2 cellular contexts compared by ENCODE assay signal in the genomic region with DNA sequence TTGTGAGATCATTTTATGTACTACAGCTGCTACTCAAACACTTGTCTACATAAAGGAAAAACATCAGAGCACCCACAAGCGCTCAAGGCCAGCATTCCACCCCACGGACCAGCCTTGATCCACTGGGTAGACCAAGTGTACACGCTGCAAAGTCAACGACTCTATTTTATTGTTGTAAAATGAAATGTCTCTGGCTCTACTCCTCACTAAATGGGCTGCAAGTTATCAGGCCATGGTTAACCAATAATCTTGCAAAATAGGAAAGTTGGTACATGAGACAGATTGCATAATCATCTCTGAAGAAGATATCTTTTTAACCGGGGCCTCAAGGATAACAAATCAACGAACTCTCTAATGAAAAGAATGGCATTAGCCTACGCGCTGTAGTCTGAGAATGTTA.
TF ChIP-seq lines count a peak whose summit lies in the region.

No MANE protein-coding gene starts in this region.

TF ChIP-seq in WTC11, 78 proteins besides CTCF, POLR2A, EP300 and RAD21 (continued from another document):
- TF ChIP-seq, protein P1, sequence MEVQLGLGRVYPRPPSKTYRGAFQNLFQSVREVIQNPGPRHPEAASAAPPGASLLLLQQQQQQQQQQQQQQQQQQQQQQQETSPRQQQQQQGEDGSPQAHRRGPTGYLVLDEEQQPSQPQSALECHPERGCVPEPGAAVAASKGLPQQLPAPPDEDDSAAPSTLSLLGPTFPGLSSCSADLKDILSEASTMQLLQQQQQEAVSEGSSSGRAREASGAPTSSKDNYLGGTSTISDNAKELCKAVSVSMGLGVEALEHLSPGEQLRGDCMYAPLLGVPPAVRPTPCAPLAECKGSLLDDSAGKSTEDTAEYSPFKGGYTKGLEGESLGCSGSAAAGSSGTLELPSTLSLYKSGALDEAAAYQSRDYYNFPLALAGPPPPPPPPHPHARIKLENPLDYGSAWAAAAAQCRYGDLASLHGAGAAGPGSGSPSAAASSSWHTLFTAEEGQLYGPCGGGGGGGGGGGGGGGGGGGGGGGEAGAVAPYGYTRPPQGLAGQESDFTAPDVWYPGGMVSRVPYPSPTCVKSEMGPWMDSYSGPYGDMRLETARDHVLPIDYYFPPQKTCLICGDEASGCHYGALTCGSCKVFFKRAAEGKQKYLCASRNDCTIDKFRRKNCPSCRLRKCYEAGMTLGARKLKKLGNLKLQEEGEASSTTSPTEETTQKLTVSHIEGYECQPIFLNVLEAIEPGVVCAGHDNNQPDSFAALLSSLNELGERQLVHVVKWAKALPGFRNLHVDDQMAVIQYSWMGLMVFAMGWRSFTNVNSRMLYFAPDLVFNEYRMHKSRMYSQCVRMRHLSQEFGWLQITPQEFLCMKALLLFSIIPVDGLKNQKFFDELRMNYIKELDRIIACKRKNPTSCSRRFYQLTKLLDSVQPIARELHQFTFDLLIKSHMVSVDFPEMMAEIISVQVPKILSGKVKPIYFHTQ (CRISPR knock-in tag; IDR thresholded peaks at IDR 0.05): no peak
- TF ChIP-seq TCF7 (CRISPR knock-in tag; IDR thresholded peaks at IDR 0.05; ENCODE audit: low read depth) (no peak), EMX1 (CRISPR knock-in tag; IDR thresholded peaks at IDR 0.05) (no peak), ZNF219 (CRISPR knock-in tag; IDR thresholded peaks at IDR 0.05; ENCODE audit: borderline replicate concordance) (no peak), ZNF138 (CRISPR knock-in tag; conservative IDR thresholded peaks at IDR 0.05) (no peak)
TF ChIP-seq in WTC11: peak in this region for 0.

TF ChIP-seq in HepG2, 621 proteins besides CTCF, POLR2A, EP300 and RAD21 (continued from another document and continues in another):
- TF ChIP-seq, protein P2, sequence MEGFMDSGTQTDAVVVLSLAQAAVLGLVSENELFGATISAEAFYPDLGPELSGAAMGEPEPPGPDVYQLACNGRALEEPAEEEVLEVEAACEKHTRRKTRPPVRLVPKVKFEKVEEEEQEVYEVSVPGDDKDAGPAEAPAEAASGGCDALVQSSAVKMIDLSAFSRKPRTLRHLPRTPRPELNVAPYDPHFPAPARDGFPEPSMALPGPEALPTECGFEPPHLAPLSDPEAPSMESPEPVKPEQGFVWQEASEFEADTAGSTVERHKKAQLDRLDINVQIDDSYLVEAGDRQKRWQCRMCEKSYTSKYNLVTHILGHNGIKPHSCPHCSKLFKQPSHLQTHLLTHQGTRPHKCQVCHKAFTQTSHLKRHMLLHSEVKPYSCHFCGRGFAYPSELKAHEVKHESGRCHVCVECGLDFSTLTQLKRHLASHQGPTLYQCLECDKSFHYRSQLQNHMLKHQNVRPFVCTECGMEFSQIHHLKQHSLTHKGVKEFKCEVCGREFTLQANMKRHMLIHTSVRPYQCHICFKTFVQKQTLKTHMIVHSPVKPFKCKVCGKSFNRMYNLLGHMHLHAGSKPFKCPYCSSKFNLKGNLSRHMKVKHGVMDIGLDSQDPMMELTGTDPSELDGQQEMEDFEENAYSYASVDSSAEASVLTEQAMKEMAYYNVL (CRISPR knock-in tag; IDR thresholded peaks at IDR 0.05; ENCODE audit: borderline replicate concordance): no peak
- TF ChIP-seq ATF1 (CRISPR knock-in tag; IDR thresholded peaks at IDR 0.05) (no peak), MIER3 (CRISPR knock-in tag; IDR thresholded peaks at IDR 0.05; ENCODE audit: borderline replicate concordance) (peak; percentile 46; the same call in 1 of the 2 replicates), CHD2 (IDR thresholded peaks at IDR 0.05; ENCODE audit: low read depth, low read length) (no peak), ZBTB20 (CRISPR knock-in tag; IDR thresholded peaks at IDR 0.05; ENCODE audit: borderline replicate concordance, low read depth) (no peak), MATR3 (CRISPR knock-in tag; IDR thresholded peaks at IDR 0.05) (no peak), BRD4 (CRISPR knock-in tag; IDR thresholded peaks at IDR 0.05) (no peak), NR2F6 (IDR thresholded peaks at IDR 0.05) (no peak), NR2F6 (CRISPR knock-in tag; IDR thresholded peaks at IDR 0.05) (no peak), ZNF34 (CRISPR knock-in tag; IDR thresholded peaks at IDR 0.05; ENCODE audit: borderline replicate concordance) (no peak), CEBPG (CRISPR knock-in tag; IDR thresholded peaks at IDR 0.05) (peak; percentile 87), BCL6 (CRISPR knock-in tag; IDR thresholded peaks at IDR 0.05) (0 out of 2 replicates have a peak, but pooled peaks have one; percentile 29), MTA1 (CRISPR knock-in tag; IDR thresholded peaks at IDR 0.05; ENCODE audit: borderline replicate concordance) (no peak), KAT7 (CRISPR knock-in tag; IDR thresholded peaks at IDR 0.05; ENCODE audit: borderline replicate concordance) (no peak), ZNF567 (CRISPR knock-in tag; IDR thresholded peaks at IDR 0.05; ENCODE audit: borderline replicate concordance) (no peak), ISX (CRISPR knock-in tag; conservative IDR thresholded peaks at IDR 0.05) (no peak), ARNT2 (CRISPR knock-in tag; IDR thresholded peaks at IDR 0.05; ENCODE audit: low read depth) (no peak), ZNF773 (CRISPR knock-in tag; IDR thresholded peaks at IDR 0.05; ENCODE audit: borderline replicate concordance) (no peak), TBP (CRISPR knock-in tag; IDR thresholded peaks at IDR 0.05) (no peak), ZNF136 (CRISPR knock-in tag; IDR thresholded peaks at IDR 0.05; ENCODE audit: low read depth) (no peak), TCF12 (IDR thresholded peaks at IDR 0.05) (no peak), TCF12 (CRISPR knock-in tag; IDR thresholded peaks at IDR 0.05) (no peak), SOX13 (IDR thresholded peaks at IDR 0.05) (no peak), SOX13 (CRISPR knock-in tag; conservative IDR thresholded peaks at IDR 0.05 in 1 of 2, IDR thresholded peaks at IDR 0.05 in 1 of 2) (peak in 1 of 2 experiments; percentile 67; a peak in 2 of 4 replicates), ATF7 (IDR thresholded peaks at IDR 0.05) (no peak), ATF7 (CRISPR knock-in tag; IDR thresholded peaks at IDR 0.05) (no peak), POLR2G (IDR thresholded peaks at IDR 0.05; ENCODE audit: low read depth, low read length) (no peak), ZMYM4 (CRISPR knock-in tag; IDR thresholded peaks at IDR 0.05) (peak; percentile 25; the same call in 1 of the 2 replicates)
- TF ChIP-seq, protein P3, sequence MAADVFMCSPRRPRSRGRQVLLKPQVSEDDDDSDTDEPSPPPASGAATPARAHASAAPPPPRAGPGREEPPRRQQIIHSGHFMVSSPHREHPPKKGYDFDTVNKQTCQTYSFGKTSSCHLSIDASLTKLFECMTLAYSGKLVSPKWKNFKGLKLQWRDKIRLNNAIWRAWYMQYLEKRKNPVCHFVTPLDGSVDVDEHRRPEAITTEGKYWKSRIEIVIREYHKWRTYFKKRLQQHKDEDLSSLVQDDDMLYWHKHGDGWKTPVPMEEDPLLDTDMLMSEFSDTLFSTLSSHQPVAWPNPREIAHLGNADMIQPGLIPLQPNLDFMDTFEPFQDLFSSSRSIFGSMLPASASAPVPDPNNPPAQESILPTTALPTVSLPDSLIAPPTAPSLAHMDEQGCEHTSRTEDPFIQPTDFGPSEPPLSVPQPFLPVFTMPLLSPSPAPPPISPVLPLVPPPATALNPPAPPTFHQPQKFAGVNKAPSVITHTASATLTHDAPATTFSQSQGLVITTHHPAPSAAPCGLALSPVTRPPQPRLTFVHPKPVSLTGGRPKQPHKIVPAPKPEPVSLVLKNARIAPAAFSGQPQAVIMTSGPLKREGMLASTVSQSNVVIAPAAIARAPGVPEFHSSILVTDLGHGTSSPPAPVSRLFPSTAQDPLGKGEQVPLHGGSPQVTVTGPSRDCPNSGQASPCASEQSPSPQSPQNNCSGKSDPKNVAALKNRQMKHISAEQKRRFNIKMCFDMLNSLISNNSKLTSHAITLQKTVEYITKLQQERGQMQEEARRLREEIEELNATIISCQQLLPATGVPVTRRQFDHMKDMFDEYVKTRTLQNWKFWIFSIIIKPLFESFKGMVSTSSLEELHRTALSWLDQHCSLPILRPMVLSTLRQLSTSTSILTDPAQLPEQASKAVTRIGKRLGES (CRISPR knock-in tag; IDR thresholded peaks at IDR 0.05; ENCODE audit: borderline replicate concordance): no peak
- TF ChIP-seq, protein P4, sequence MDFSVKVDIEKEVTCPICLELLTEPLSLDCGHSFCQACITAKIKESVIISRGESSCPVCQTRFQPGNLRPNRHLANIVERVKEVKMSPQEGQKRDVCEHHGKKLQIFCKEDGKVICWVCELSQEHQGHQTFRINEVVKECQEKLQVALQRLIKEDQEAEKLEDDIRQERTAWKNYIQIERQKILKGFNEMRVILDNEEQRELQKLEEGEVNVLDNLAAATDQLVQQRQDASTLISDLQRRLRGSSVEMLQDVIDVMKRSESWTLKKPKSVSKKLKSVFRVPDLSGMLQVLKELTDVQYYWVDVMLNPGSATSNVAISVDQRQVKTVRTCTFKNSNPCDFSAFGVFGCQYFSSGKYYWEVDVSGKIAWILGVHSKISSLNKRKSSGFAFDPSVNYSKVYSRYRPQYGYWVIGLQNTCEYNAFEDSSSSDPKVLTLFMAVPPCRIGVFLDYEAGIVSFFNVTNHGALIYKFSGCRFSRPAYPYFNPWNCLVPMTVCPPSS (IDR thresholded peaks at IDR 0.05): no peak
- TF ChIP-seq, protein P5, sequence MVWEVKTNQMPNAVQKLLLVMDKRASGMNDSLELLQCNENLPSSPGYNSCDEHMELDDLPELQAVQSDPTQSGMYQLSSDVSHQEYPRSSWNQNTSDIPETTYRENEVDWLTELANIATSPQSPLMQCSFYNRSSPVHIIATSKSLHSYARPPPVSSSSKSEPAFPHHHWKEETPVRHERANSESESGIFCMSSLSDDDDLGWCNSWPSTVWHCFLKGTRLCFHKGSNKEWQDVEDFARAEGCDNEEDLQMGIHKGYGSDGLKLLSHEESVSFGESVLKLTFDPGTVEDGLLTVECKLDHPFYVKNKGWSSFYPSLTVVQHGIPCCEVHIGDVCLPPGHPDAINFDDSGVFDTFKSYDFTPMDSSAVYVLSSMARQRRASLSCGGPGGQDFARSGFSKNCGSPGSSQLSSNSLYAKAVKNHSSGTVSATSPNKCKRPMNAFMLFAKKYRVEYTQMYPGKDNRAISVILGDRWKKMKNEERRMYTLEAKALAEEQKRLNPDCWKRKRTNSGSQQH (CRISPR knock-in tag; IDR thresholded peaks at IDR 0.05; ENCODE audit: low read depth): no peak
- TF ChIP-seq, protein P6, sequence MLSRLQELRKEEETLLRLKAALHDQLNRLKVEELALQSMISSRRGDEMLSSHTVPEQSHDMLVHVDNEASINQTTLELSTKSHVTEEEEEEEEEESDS (CRISPR knock-in tag; IDR thresholded peaks at IDR 0.05; ENCODE audit: borderline replicate concordance): no peak
- TF ChIP-seq, protein P7, sequence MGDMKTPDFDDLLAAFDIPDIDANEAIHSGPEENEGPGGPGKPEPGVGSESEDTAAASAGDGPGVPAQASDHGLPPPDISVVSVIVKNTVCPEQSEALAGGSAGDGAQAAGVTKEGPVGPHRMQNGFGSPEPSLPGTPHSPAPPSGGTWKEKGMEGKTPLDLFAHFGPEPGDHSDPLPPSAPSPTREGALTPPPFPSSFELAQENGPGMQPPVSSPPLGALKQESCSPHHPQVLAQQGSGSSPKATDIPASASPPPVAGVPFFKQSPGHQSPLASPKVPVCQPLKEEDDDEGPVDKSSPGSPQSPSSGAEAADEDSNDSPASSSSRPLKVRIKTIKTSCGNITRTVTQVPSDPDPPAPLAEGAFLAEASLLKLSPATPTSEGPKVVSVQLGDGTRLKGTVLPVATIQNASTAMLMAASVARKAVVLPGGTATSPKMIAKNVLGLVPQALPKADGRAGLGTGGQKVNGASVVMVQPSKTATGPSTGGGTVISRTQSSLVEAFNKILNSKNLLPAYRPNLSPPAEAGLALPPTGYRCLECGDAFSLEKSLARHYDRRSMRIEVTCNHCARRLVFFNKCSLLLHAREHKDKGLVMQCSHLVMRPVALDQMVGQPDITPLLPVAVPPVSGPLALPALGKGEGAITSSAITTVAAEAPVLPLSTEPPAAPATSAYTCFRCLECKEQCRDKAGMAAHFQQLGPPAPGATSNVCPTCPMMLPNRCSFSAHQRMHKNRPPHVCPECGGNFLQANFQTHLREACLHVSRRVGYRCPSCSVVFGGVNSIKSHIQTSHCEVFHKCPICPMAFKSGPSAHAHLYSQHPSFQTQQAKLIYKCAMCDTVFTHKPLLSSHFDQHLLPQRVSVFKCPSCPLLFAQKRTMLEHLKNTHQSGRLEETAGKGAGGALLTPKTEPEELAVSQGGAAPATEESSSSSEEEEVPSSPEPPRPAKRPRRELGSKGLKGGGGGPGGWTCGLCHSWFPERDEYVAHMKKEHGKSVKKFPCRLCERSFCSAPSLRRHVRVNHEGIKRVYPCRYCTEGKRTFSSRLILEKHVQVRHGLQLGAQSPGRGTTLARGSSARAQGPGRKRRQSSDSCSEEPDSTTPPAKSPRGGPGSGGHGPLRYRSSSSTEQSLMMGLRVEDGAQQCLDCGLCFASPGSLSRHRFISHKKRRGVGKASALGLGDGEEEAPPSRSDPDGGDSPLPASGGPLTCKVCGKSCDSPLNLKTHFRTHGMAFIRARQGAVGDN (CRISPR knock-in tag; IDR thresholded peaks at IDR 0.05): no peak
- TF ChIP-seq, protein P8, sequence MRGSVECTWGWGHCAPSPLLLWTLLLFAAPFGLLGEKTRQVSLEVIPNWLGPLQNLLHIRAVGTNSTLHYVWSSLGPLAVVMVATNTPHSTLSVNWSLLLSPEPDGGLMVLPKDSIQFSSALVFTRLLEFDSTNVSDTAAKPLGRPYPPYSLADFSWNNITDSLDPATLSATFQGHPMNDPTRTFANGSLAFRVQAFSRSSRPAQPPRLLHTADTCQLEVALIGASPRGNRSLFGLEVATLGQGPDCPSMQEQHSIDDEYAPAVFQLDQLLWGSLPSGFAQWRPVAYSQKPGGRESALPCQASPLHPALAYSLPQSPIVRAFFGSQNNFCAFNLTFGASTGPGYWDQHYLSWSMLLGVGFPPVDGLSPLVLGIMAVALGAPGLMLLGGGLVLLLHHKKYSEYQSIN (CRISPR knock-in tag; IDR thresholded peaks at IDR 0.05; ENCODE audit: borderline replicate concordance): no peak
- TF ChIP-seq, protein P9, sequence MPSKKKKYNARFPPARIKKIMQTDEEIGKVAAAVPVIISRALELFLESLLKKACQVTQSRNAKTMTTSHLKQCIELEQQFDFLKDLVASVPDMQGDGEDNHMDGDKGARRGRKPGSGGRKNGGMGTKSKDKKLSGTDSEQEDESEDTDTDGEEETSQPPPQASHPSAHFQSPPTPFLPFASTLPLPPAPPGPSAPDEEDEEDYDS (CRISPR knock-in tag; IDR thresholded peaks at IDR 0.05): no peak
- TF ChIP-seq, protein P10, sequence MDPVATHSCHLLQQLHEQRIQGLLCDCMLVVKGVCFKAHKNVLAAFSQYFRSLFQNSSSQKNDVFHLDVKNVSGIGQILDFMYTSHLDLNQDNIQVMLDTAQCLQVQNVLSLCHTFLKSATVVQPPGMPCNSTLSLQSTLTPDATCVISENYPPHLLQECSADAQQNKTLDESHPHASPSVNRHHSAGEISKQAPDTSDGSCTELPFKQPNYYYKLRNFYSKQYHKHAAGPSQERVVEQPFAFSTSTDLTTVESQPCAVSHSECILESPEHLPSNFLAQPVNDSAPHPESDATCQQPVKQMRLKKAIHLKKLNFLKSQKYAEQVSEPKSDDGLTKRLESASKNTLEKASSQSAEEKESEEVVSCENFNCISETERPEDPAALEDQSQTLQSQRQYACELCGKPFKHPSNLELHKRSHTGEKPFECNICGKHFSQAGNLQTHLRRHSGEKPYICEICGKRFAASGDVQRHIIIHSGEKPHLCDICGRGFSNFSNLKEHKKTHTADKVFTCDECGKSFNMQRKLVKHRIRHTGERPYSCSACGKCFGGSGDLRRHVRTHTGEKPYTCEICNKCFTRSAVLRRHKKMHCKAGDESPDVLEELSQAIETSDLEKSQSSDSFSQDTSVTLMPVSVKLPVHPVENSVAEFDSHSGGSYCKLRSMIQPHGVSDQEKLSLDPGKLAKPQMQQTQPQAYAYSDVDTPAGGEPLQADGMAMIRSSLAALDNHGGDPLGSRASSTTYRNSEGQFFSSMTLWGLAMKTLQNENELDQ (CRISPR knock-in tag; IDR thresholded peaks at IDR 0.05; ENCODE audit: borderline replicate concordance): no peak
